In the genomic region with DNA sequence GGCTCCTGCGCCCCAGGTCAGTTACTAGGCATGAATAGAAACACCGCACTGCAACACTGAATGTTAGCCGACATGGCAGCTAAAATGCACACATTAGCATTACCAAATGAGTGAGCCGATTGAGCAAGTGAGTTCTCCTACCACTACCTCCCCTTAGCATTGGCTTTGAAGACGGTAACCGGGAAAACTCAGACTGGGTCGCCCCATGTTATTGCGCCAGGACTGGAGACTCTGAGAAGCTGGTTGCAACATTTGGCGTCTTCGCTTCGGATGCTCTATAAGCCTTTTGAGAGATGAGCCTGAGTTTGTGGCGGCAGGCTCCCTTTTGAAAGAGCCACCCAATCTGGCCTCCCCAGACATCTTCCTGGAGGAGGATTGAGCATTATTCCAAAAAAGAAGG, we compare ENCODE assay signal across 1 cellular context.
TF ChIP-seq lines count a peak whose summit lies in the region.

No MANE protein-coding gene starts in this region.

TF ChIP-seq in K562, 482 proteins besides CTCF, POLR2A, EP300 and RAD21 (continued from another document):
- TF ChIP-seq JUN (IDR thresholded peaks at IDR 0.05; ENCODE audit: borderline replicate concordance, low read depth, low read length), result no peak
- TF ChIP-seq JUN (CRISPR knock-in tag; IDR thresholded peaks at IDR 0.05; ENCODE audit: borderline replicate concordance), result no peak
